ENCODE assay signal across 37 cellular contexts in genomic region chr17:56623383-56623782, GRCh38. TPM values are rescaled to one million over a fixed set of nuclear protein-coding genes. Genes with fewer than 3 reads are reported as not detected.
"Had no signal": no experiment of that assay in that cellular context is flagged by ENCODE, and none has a peak within 500 bp of the region (broad histone marks: within the 10 kb centered on the region; RNA-seq: fewer than 3 reads in every experiment).

No MANE protein-coding gene starts in this region.

- DNase-seq: activated CD4-positive, alpha-beta memory T cell treated with anti-CD3 and anti-CD28 coated beads for 36 hours; activated CD4-positive, alpha-beta T cell treated with anti-CD3 and anti-CD28 coated beads for 4 hours; activated CD4-positive, alpha-beta T cell treated with anti-CD3 and anti-CD28 coated beads, Interleukin-2, amount 10 ng/mL, durations not matched to agents 24 days and 14 days; activated CD4-positive, alpha-beta T cell treated with anti-CD3 and anti-CD28 coated beads, Interleukin-2, amount 50 U/mL, for 1 hour; activated CD4-positive, alpha-beta T cell treated with anti-CD3 and anti-CD28 coated beads, Interleukin-2, amount 50 U/mL, for 4 hours; activated CD4-positive, CD25-positive, alpha-beta regulatory T cell treated with anti-CD3 and anti-CD28 coated beads, Interleukin-2, amount 50 U/mL, for 72 hours; activated CD8-positive, alpha-beta memory T cell treated with anti-CD3 and anti-CD28 coated beads, Interleukin-2, amount 50 U/mL, for 4 hours; activated CD8-positive, alpha-beta T cell treated with anti-CD3 and anti-CD28 coated beads for 36 hours; activated effector memory CD4-positive, alpha-beta T cell treated with anti-CD3 and anti-CD28 coated beads, Interleukin-2, amount 50 U/mL, for 16 hours; activated gamma-delta T cell treated with Interleukin-2 at 50 U/mL for 16 hours; activated naive CD4-positive, alpha-beta T cell; activated naive CD4-positive, alpha-beta T cell treated with anti-CD3 and anti-CD28 coated beads for 36 hours; activated naive CD4-positive, alpha-beta T cell treated with anti-CD3 and anti-CD28 coated beads, Interleukin-2, amount 50 U/mL, for 16 hours; activated naive CD8-positive, alpha-beta T cell treated with anti-CD3 and anti-CD28 coated beads for 36 hours; activated T-cell treated with anti-CD3 and anti-CD28 coated beads for 4 hours; activated T-cell treated with anti-CD3 and anti-CD28 coated beads, Interleukin-2, amount 50 U/mL, for 1 hour; activated T-cell treated with anti-CD3 and anti-CD28 coated beads, Interleukin-2, amount 50 U/mL, for 4 hours; activated T-cell treated with anti-CD3 and anti-CD28 coated beads, Interleukin-2, amount 50 U/mL, for 72 hours; adrenal gland; amniotic stem cell; aorta; body of pancreas; brain microvascular endothelial cell; caudate nucleus; cerebellar nuclear complex; T-cell; T-helper 17 cell; T1000; WERI-Rb-1 had no signal

- H3K4me1 Mint-ChIP-seq: activated CD4-positive, alpha-beta T cell treated with anti-CD3 and anti-CD28 coated beads, Interleukin-2, amount 10 ng/mL, durations not matched to agents 24 days and 14 days; activated naive CD8-positive, alpha-beta T cell treated with anti-CD3 and anti-CD28 coated beads for 36 hours; activated T-helper 17 cell treated with anti-CD3 and anti-CD28 coated beads, Interleukin-2, amount 50 U/mL, for 72 hours; central memory CD8-positive, alpha-beta T cell; T-helper 17 cell had no signal

- H3K27me3 Mint-ChIP-seq: activated CD8-positive, alpha-beta T cell treated with anti-CD3 and anti-CD28 coated beads for 36 hours; activated naive CD8-positive, alpha-beta T cell treated with anti-CD3 and anti-CD28 coated beads for 36 hours had no signal

- H3K36me3 Mint-ChIP-seq: activated CD4-positive, alpha-beta memory T cell treated with anti-CD3 and anti-CD28 coated beads for 36 hours; activated naive CD4-positive, alpha-beta T cell treated with anti-CD3 and anti-CD28 coated beads, Interleukin-2, amount 50 U/mL, for 72 hours; activated naive CD8-positive, alpha-beta T cell treated with anti-CD3 and anti-CD28 coated beads for 36 hours; T-cell; WTC11 had no signal

- H3K27ac Mint-ChIP-seq: activated CD4-positive, alpha-beta memory T cell treated with anti-CD3 and anti-CD28 coated beads for 36 hours; activated CD4-positive, alpha-beta T cell treated with anti-CD3 and anti-CD28 coated beads, Interleukin-2, amount 10 ng/mL, durations not matched to agents 24 days and 14 days; activated CD8-positive, alpha-beta T cell treated with anti-CD3 and anti-CD28 coated beads for 36 hours; activated naive CD4-positive, alpha-beta T cell treated with anti-CD3 and anti-CD28 coated beads for 36 hours; activated naive CD4-positive, alpha-beta T cell treated with anti-CD3 and anti-CD28 coated beads, Interleukin-2, amount 50 U/mL, for 72 hours; activated naive CD8-positive, alpha-beta T cell treated with anti-CD3 and anti-CD28 coated beads for 36 hours; activated T-cell treated with anti-CD3 and anti-CD28 coated beads, Interleukin-2, amount 50 U/mL, for 72 hours; activated T-helper 1 cell treated with anti-CD3 and anti-CD28 coated beads, Interleukin-12 subunit alpha, Interleukin-12 subunit beta, Interleukin-2, Interleukin-4 antibody, amounts not matched to agents 30 ng/mL and 10 ng/mL and 1 ng/mL, durations not matched to agents 14 hours and 24 hours and 36 hours; activated T-helper 17 cell treated with anti-CD3 and anti-CD28 coated beads, Interleukin-2, amount 50 U/mL, for 72 hours; T-cell; T-helper 17 cell; WTC11 had no signal

- H3K4me3 Mint-ChIP-seq: activated CD4-positive, alpha-beta memory T cell treated with anti-CD3 and anti-CD28 coated beads for 36 hours; activated CD4-positive, alpha-beta T cell treated with anti-CD3 and anti-CD28 coated beads, Interleukin-2, amount 10 ng/mL, durations not matched to agents 24 days and 14 days; activated CD8-positive, alpha-beta T cell treated with anti-CD3 and anti-CD28 coated beads for 36 hours; activated naive CD4-positive, alpha-beta T cell treated with anti-CD3 and anti-CD28 coated beads for 36 hours; activated naive CD8-positive, alpha-beta T cell treated with anti-CD3 and anti-CD28 coated beads for 36 hours; activated T-cell treated with anti-CD3 and anti-CD28 coated beads, Interleukin-2, amount 50 U/mL, for 4 hours; activated T-cell treated with anti-CD3 and anti-CD28 coated beads, Interleukin-2, amount 50 U/mL, for 72 hours; activated T-helper 1 cell treated with anti-CD3 and anti-CD28 coated beads, Interleukin-12 subunit alpha, Interleukin-12 subunit beta, Interleukin-2, Interleukin-4 antibody, amounts not matched to agents 30 ng/mL and 10 ng/mL and 1 ng/mL, durations not matched to agents 14 hours and 24 hours and 36 hours; activated T-helper 17 cell treated with anti-CD3 and anti-CD28 coated beads, Interleukin-2, amount 50 U/mL, for 72 hours; central memory CD8-positive, alpha-beta T cell; T-cell; T-helper 17 cell; WTC11 had no signal

- H3K9me3 Mint-ChIP-seq: activated CD4-positive, alpha-beta memory T cell treated with anti-CD3 and anti-CD28 coated beads for 36 hours; activated CD4-positive, alpha-beta T cell treated with anti-CD3 and anti-CD28 coated beads, Interleukin-2, amount 10 ng/mL, durations not matched to agents 24 days and 14 days; activated CD8-positive, alpha-beta T cell treated with anti-CD3 and anti-CD28 coated beads for 36 hours; activated naive CD4-positive, alpha-beta T cell treated with anti-CD3 and anti-CD28 coated beads for 36 hours; activated naive CD4-positive, alpha-beta T cell treated with anti-CD3 and anti-CD28 coated beads, Interleukin-2, amount 50 U/mL, for 72 hours; activated naive CD8-positive, alpha-beta T cell treated with anti-CD3 and anti-CD28 coated beads for 36 hours; activated T-cell treated with anti-CD3 and anti-CD28 coated beads, Interleukin-2, amount 50 U/mL, for 4 hours; activated T-cell treated with anti-CD3 and anti-CD28 coated beads, Interleukin-2, amount 50 U/mL, for 72 hours; activated T-helper 1 cell treated with anti-CD3 and anti-CD28 coated beads, Interleukin-12 subunit alpha, Interleukin-12 subunit beta, Interleukin-2, Interleukin-4 antibody, amounts not matched to agents 30 ng/mL and 10 ng/mL and 1 ng/mL, durations not matched to agents 14 hours and 24 hours and 36 hours; activated T-helper 17 cell treated with anti-CD3 and anti-CD28 coated beads, Interleukin-2, amount 50 U/mL, for 72 hours; central memory CD8-positive, alpha-beta T cell; T-cell; WTC11 had no signal

- FAIRE-seq: astrocyte had no signal

RNA-seq across cellular contexts. Expression of gene NOG, which starts 29.9 kb away (rescaled TPM):
- total RNA-seq: activated T-helper 1 cell treated with anti-CD3 and anti-CD28 coated beads, Interleukin-12 subunit alpha, Interleukin-12 subunit beta, Interleukin-2, Interleukin-4 antibody, amounts not matched to agents 30 ng/mL and 10 ng/mL and 1 ng/mL, durations not matched to agents 14 hours and 24 hours and 36 hours; T-helper 1 cell treated with Interleukin-12 subunit alpha and Interleukin-12 subunit beta and Interleukin-4 antibody, amounts not matched to agents 30 ng/mL and 1 ng/mL, for 36 hours; T-helper 2 cell treated with Interferon-gamma antibody and Interleukin-4, amounts not matched to agents 100 ng/mL and 5 ng/mL, for 36 hours had no signal
